13 cellular contexts compared by ENCODE assay signal in genomic region chr13:26068372-26068771, GRCh38. TPM values are rescaled to one million over a fixed set of nuclear protein-coding genes. Genes with fewer than 3 reads are reported as not detected.
DNase-seq lines count a peak whose midpoint lies in the region; ATAC-seq, FAIRE-seq and TF ChIP-seq lines count a peak whose summit lies in the region.
"Not testable (repeated sequence)": the region's sequence is repeated elsewhere in the genome, so short reads cannot be mapped to it uniquely, and the experiment has no call there.
"Had no signal": no experiment of that assay in that cellular context is flagged by ENCODE, and none has a peak within 500 bp of the region (broad histone marks: within the 10 kb centered on the region; RNA-seq: fewer than 3 reads in every experiment).

No MANE protein-coding gene starts in this region.

- H3F3A ChIP-seq in Loucy (ENCODE audit: low read depth) = not testable (repeated sequence)

- ATAC-seq in A549; stimulated activated naive B cell treated with anti-CD40 and anti-IgM and Interleukin-4, amounts not matched to agents 10 μg/mL and 1 μg/mL and 100 μg/mL, for 72 hours (replicated peaks): not testable (repeated sequence)

- intact Hi-C loops in esophagus muscularis mucosa (cut with DNase I) = not testable (repeated sequence)

- TF ChIP-seq RAD21 in A549 (conservative IDR thresholded peaks at IDR 0.05 in 1 of 2, IDR thresholded peaks at IDR 0.05 in 1 of 2) = not testable (repeated sequence)

- DNase-seq in A549 (ENCODE audit: low read depth in 1 of 2, low spot score in 1 of 2); neuronal stem cell (ENCODE audit: low spot score); stimulated activated naive B cell treated with anti-CD40 and anti-IgM and Interleukin-4, amounts not matched to agents 10 μg/mL and 1 μg/mL and 100 μg/mL, for 72 hours: not testable (repeated sequence)
- DNase-seq in esophagus muscularis mucosa (ENCODE audit: extremely low spot score) = peak; percentile 29

- H3K36me3 ChIP-seq in HEK293 (ENCODE audit: control insufficient read depth in 2 of 2, insufficient read depth in 1 of 2, low read length in 2 of 2); Loucy (ENCODE audit: insufficient read depth, low read length); esophagus muscularis mucosa; neuronal stem cell (replicated peaks in 1 of 2; ENCODE audit: control insufficient read depth in 2 of 2, insufficient read depth in 2 of 2, low read length in 2 of 2): not testable (repeated sequence)

- not testable (repeated sequence) for H3K23ac ChIP-seq in neuronal stem cell (ENCODE audit: low read depth, low read length, poor library complexity)

- H3K27me3 ChIP-seq in Loucy (ENCODE audit: insufficient read depth, low read length, poor library complexity, severe bottlenecking); neuronal stem cell (ENCODE audit: control insufficient read depth in 3 of 3, insufficient read depth in 3 of 3, low read depth in 1 of 3, low read length in 3 of 3): not testable (repeated sequence)
- H3K27me3 ChIP-seq in esophagus muscularis mucosa = peaks cover 0 to 20% (median 0%) of the 10 kb centered on the region in 4 donors

- not testable (repeated sequence) for H3K4me1 Mint-ChIP-seq in stimulated activated naive B cell treated with anti-CD40 and anti-IgM and Interleukin-4, amounts not matched to agents 10 μg/mL and 1 μg/mL and 100 μg/mL, for 72 hours

- CTCF ChIA-PET in A549 (lab: Yijun Ruan, JAX) (interaction anchor here (1.5 to 6.5 kb wide), 2 partner anchors 494 to 631 kb away, joined by 4 to 39 read pairs; no protein-coding TSS in a partner anchor), HEK293 (lab: Yijun Ruan, JAX) (interaction anchor here (1.7 kb wide), 1 partner anchor 494 kb away, joined by 8 read pairs; no protein-coding TSS in a partner anchor)

- not testable (repeated sequence) for H2AK5ac ChIP-seq in neuronal stem cell (ENCODE audit: low read depth, low read length)

- not testable (repeated sequence) for H3K36me3 Mint-ChIP-seq in stimulated activated naive B cell treated with anti-CD40 and anti-IgM and Interleukin-4, amounts not matched to agents 10 μg/mL and 1 μg/mL and 100 μg/mL, for 72 hours

- not testable (repeated sequence) for H2AFZ ChIP-seq in Loucy (ENCODE audit: low read length); neuronal stem cell (ENCODE audit: low read length)

- not testable (repeated sequence) for H4K8ac ChIP-seq in neuronal stem cell (ENCODE audit: low read depth, low read length)

- not testable (repeated sequence) for TF ChIP-seq EP300 in A549 (IDR thresholded peaks at IDR 0.05); esophagus muscularis mucosa (IDR thresholded peaks at IDR 0.05)

- H3K14ac ChIP-seq in neuronal stem cell (ENCODE audit: low read length) = not testable (repeated sequence)

- not testable (repeated sequence) for H3K4me3 Mint-ChIP-seq in stimulated activated naive B cell treated with anti-CD40 and anti-IgM and Interleukin-4, amounts not matched to agents 10 μg/mL and 1 μg/mL and 100 μg/mL, for 72 hours

- peak overlapping the region; percentile 26 for H3K27ac Mint-ChIP-seq in stimulated activated naive B cell treated with anti-CD40 and anti-IgM and Interleukin-4, amounts not matched to agents 10 μg/mL and 1 μg/mL and 100 μg/mL, for 72 hours

- not testable (repeated sequence) for H3K79me1 ChIP-seq in neuronal stem cell (ENCODE audit: low read depth, low read length)

- not testable (repeated sequence) for H3K79me2 ChIP-seq in Loucy (ENCODE audit: insufficient read depth, low read length)

- not testable (repeated sequence) for H3K27ac ChIP-seq in A549; HEK293 (ENCODE audit: extremely low read depth, low read depth, low read length); esophagus muscularis mucosa (replicated peaks in 1 of 4); neuronal stem cell (replicated peaks; ENCODE audit: low read length)
- peak overlapping the region; percentile 14; the same call in 1 of the 2 replicates for H3K27ac ChIP-seq in VCaP

- not testable (repeated sequence) for FAIRE-seq in A549 (lab: Jason Lieb, UNC)

- not testable (repeated sequence) for H3K9me3 ChIP-seq in A549; HEK293 (ENCODE audit: control insufficient read depth, insufficient read depth, low read depth, low read length); Loucy (ENCODE audit: insufficient read depth, low read depth, low read length); esophagus muscularis mucosa; neuronal stem cell (replicated peaks in 1 of 2; ENCODE audit: control insufficient read depth in 2 of 2, insufficient read depth in 1 of 2, low read depth in 1 of 2, low read length in 2 of 2)

- not testable (repeated sequence) for H4K91ac ChIP-seq in neuronal stem cell (ENCODE audit: low read depth, low read length, poor library complexity)

- not testable (repeated sequence) for H3K4ac ChIP-seq in neuronal stem cell (ENCODE audit: low read length)

- not testable (repeated sequence) for H3K18ac ChIP-seq in neuronal stem cell (ENCODE audit: low read length)

- H3K9me2 ChIP-seq in Loucy (replicated peaks; ENCODE audit: low read depth, low read length) = not testable (repeated sequence)

- H3K4me1 ChIP-seq in A549; HEK293 (ENCODE audit: control insufficient read depth, insufficient read depth, low read length); Loucy (ENCODE audit: insufficient read depth, low read length, poor library complexity, severe bottlenecking); esophagus muscularis mucosa; neuronal stem cell (ENCODE audit: control insufficient read depth in 2 of 2, insufficient read depth in 1 of 2, low read depth in 1 of 2, low read length in 2 of 2): not testable (repeated sequence)

- not testable (repeated sequence) for H3K4me2 ChIP-seq in A549; neuronal stem cell (ENCODE audit: insufficient read depth, low read length, poor library complexity, severe bottlenecking)
- H3K4me2 ChIP-seq in Loucy (ENCODE audit: low read depth, low read length, poor library complexity, severe bottlenecking) = peak overlapping the region; percentile 1

- not testable (repeated sequence) for H2BK12ac ChIP-seq in neuronal stem cell (ENCODE audit: low read length)

- H2BK15ac ChIP-seq in neuronal stem cell (ENCODE audit: low read length) = peak overlapping the region; percentile 26

- not testable (repeated sequence) for TF ChIP-seq POLR2A in A549 (IDR thresholded peaks at IDR 0.05; ENCODE audit: low read length); esophagus muscularis mucosa (IDR thresholded peaks at IDR 0.05; ENCODE audit: low read depth)

- H2BK120ac ChIP-seq in neuronal stem cell (ENCODE audit: low read depth, low read length) = not testable (repeated sequence)

- 64% methylated on average over 2 of the region's 2 CpGs for WGBS in A549 (ENCODE audit: missing lambda C conversion rate)
- 100% methylated on average over 2 of the region's 2 CpGs for WGBS in esophagus muscularis mucosa
- WGBS in neuronal stem cell (ENCODE audit: extremely low coverage in 2 of 2, insufficient read length in 2 of 2, insufficient replicate concordance in 1 of 2), 2 donors = no CpG with 5 or more reads among the region's 2 CpGs

- not testable (repeated sequence) for H3K4me3 ChIP-seq in A549; HEK293 (ENCODE audit: low read depth, low read length); Loucy (ENCODE audit: low read length, poor library complexity, severe bottlenecking); esophagus muscularis mucosa; neuronal stem cell (ENCODE audit: low read length in 2 of 2)

- not testable (repeated sequence) for H4K20me1 ChIP-seq in Loucy (ENCODE audit: insufficient read depth, low read length, poor library complexity, severe bottlenecking)

- peaks cover 25 to 27% of the 10 kb centered on the region in 2 donors for H3K27me3 Mint-ChIP-seq in stimulated activated naive B cell treated with anti-CD40 and anti-IgM and Interleukin-4, amounts not matched to agents 10 μg/mL and 1 μg/mL and 100 μg/mL, for 72 hours

- not testable (repeated sequence) for TF ChIP-seq CTCF in A549 (IDR thresholded peaks at IDR 0.05); HEK293 (tag by site-specific recombination; IDR thresholded peaks at IDR 0.05); Loucy (conservative IDR thresholded peaks at IDR 0.05; ENCODE audit: low read length); VCaP (conservative IDR thresholded peaks at IDR 0.05); esophagus muscularis mucosa (IDR thresholded peaks at IDR 0.05)

- not testable (repeated sequence) for H3K9ac ChIP-seq in Loucy (ENCODE audit: low read depth, low read length, poor library complexity, severe bottlenecking); neuronal stem cell (ENCODE audit: low read depth, low read length, poor library complexity)

- not testable (repeated sequence) for H2BK5ac ChIP-seq in neuronal stem cell (ENCODE audit: low read length)

- not testable (repeated sequence) for H3K9me3 Mint-ChIP-seq in stimulated activated naive B cell treated with anti-CD40 and anti-IgM and Interleukin-4, amounts not matched to agents 10 μg/mL and 1 μg/mL and 100 μg/mL, for 72 hours

- POLR2A ChIA-PET in A549 (lab: Yijun Ruan, JAX); HEK293 (lab: Yijun Ruan, JAX): not testable (repeated sequence)

TF ChIP-seq in A549, 52 proteins besides CTCF, POLR2A, EP300 and RAD21:
- peak; percentile 63 for TF ChIP-seq ZC3H11A (IDR thresholded peaks at IDR 0.05)

TF ChIP-seq in HEK293, 187 proteins besides CTCF, POLR2A, EP300 and RAD21 (continues in another document):
- TF ChIP-seq ZNF140 (tag by site-specific recombination; IDR thresholded peaks at IDR 0.05) (peak; percentile 71; the same call in 1 of the 2 replicates), ZNF138 (tag by site-specific recombination; IDR thresholded peaks at IDR 0.05; ENCODE audit: borderline replicate concordance) (0 out of 2 replicates have a peak, but pooled peaks have one; percentile 19), ZNF654 (tag by site-specific recombination; IDR thresholded peaks at IDR 0.05; ENCODE audit: low read depth) (peak; percentile 18; the same call in 1 of the 2 replicates)

RNA-seq across cellular contexts. Expression of gene SHISA2, which starts 16.6 kb away (rescaled TPM):
- polyA plus RNA-seq in A549 (2011; rRNA removed) (not detected in 2 replicates), A549 (2017; fragmentation: RNase III; extraction: RNeasy Plus Mini Kit Qiagen cat#74134 plus additional on column Dnase treatment) (not detected in 3 replicates)
- not detected in 2 replicates for polyA plus RNA-seq in A549 (2012; cell fraction: cytosol; rRNA removed)
- polyA plus RNA-seq in A549 (2012; cell fraction: nucleus; rRNA removed) = not detected in 2 replicates
- polyA minus RNA-seq in A549 (2011; rRNA and poly(A)+ RNA removed) = not detected in 2 replicates
- under 1 TPM in 3 of 4 donors, not detected in 1; 0.78 to 0.98 (median 0.83) TPM for total RNA-seq in esophagus muscularis mucosa
- polyA plus RNA-seq in neuronal stem cell (2013, experiment 1 of 2) = 77.7 TPM
- 77.2 TPM for polyA plus RNA-seq in neuronal stem cell (2013, experiment 2 of 2)
- total RNA-seq: A172, B cell, Caco-2 had no signal
- polyA plus RNA-seq: BJ; CD14-positive monocyte; CD8-positive, alpha-beta memory T cell had no signal
